In the genomic region with DNA sequence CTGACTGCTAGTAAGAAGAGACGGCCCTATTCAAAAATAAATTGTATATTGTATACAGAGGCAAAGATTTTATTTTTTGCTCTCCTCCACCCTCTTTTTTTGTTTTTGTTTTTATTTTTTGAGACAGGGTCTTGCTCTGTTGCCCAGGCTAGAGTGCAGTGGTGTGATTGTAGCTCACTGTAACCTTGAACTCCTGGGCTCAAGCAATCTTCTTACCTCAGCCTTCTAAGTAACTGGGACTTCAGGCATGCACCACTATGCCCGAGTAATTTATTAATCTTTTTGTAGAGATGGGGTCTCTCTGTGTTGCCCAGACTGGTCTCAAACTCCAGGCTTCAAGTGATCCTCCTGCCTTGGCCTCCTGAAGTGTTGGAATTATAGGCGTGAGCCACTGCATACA, we compare ENCODE assay signal across 19 cellular contexts.
"Had no signal": no experiment of that assay in that cellular context is flagged by ENCODE, and none has a peak within 500 bp of the region (broad histone marks: within the 10 kb centered on the region; RNA-seq: fewer than 3 reads in every experiment).

No MANE protein-coding gene starts in this region.

- H3K4me3 ChIP-seq: suprapubic skin had no signal

- H3K27me3 ChIP-seq: brain microvascular endothelial cell, foreskin keratinocyte, neutrophil, suprapubic skin had no signal

- DNase-seq: activated CD4-positive, alpha-beta T cell treated with anti-CD3 and anti-CD28 coated beads, Interleukin-2, amount 10 ng/mL, durations not matched to agents 7 days and 5 days; activated naive CD8-positive, alpha-beta T cell treated with anti-CD3 and anti-CD28 coated beads for 36 hours; amygdala; brain microvascular endothelial cell; cerebellar nuclear complex; effector memory CD4-positive, alpha-beta T cell; foreskin keratinocyte; kidney glomerular epithelial cell; right cardiac atrium; small intestine; stimulated activated CD4-positive, alpha-beta T cell treated with anti-CD3 and anti-CD28 coated beads, Interleukin-4, amount 100 ng/mL, for 24 hours; stimulated activated naive CD8-positive, alpha-beta T cell treated with anti-CD3 and anti-CD28 coated beads, Interleukin-15, Interleukin-2, amounts not matched to agents 100 U/mL and 50 U/mL, for 24 hours; SW 1271 had no signal

- ATAC-seq: foreskin keratinocyte; right cardiac atrium; stimulated activated naive CD8-positive, alpha-beta T cell treated with anti-CD3 and anti-CD28 coated beads, Interleukin-15, Interleukin-2, amounts not matched to agents 100 U/mL and 50 U/mL, for 24 hours had no signal

- H3K36me3 Mint-ChIP-seq: activated naive CD8-positive, alpha-beta T cell treated with anti-CD3 and anti-CD28 coated beads for 36 hours had no signal

- H3K27ac Mint-ChIP-seq: activated CD4-positive, alpha-beta T cell treated with anti-CD3 and anti-CD28 coated beads, Interleukin-2, amount 10 ng/mL, durations not matched to agents 7 days and 5 days; activated naive CD8-positive, alpha-beta T cell treated with anti-CD3 and anti-CD28 coated beads for 36 hours; activated T-helper 1 cell treated with anti-CD3 and anti-CD28 coated beads, Interleukin-12 subunit alpha, Interleukin-12 subunit beta, Interleukin-2, Interleukin-4 antibody, amounts not matched to agents 30 ng/mL and 10 ng/mL and 1 ng/mL, durations not matched to agents 14 hours and 24 hours and 36 hours; dendritic cell treated with granulocyte-macrophage colony-stimulating factor and Interleukin-4, amounts not matched to agents 40 ng/mL and 50 ng/mL, for 4 days; T-helper 2 cell treated with Interferon-gamma antibody and Interleukin-4, amounts not matched to agents 5 μg/mL and 100 μg/mL, for 36 hours had no signal

- H3K36me3 ChIP-seq: neutrophil had no signal

- H3K27ac ChIP-seq: brain microvascular endothelial cell, foreskin keratinocyte, neutrophil, suprapubic skin had no signal

- H3K9me3 ChIP-seq: neutrophil, suprapubic skin had no signal

- H3K4me3 Mint-ChIP-seq: activated CD4-positive, alpha-beta T cell treated with anti-CD3 and anti-CD28 coated beads, Interleukin-2, amount 10 ng/mL, durations not matched to agents 7 days and 5 days; activated naive CD8-positive, alpha-beta T cell treated with anti-CD3 and anti-CD28 coated beads for 36 hours; activated T-helper 1 cell treated with anti-CD3 and anti-CD28 coated beads, Interleukin-12 subunit alpha, Interleukin-12 subunit beta, Interleukin-2, Interleukin-4 antibody, amounts not matched to agents 30 ng/mL and 10 ng/mL and 1 ng/mL, durations not matched to agents 14 hours and 24 hours and 36 hours; dendritic cell treated with granulocyte-macrophage colony-stimulating factor and Interleukin-4, amounts not matched to agents 40 ng/mL and 50 ng/mL, for 4 days; T-helper 2 cell treated with Interferon-gamma antibody and Interleukin-4, amounts not matched to agents 5 μg/mL and 100 μg/mL, for 36 hours had no signal

- H3K4me1 ChIP-seq: foreskin keratinocyte, suprapubic skin had no signal

- H3K4me1 Mint-ChIP-seq: activated CD4-positive, alpha-beta T cell treated with anti-CD3 and anti-CD28 coated beads, Interleukin-2, amount 10 ng/mL, durations not matched to agents 7 days and 5 days; activated naive CD8-positive, alpha-beta T cell treated with anti-CD3 and anti-CD28 coated beads for 36 hours had no signal

- H3K27me3 Mint-ChIP-seq: dendritic cell treated with granulocyte-macrophage colony-stimulating factor and Interleukin-4, amounts not matched to agents 40 ng/mL and 50 ng/mL, for 4 days; type B pancreatic cell had no signal

- H3K9me3 Mint-ChIP-seq: activated CD4-positive, alpha-beta T cell treated with anti-CD3 and anti-CD28 coated beads, Interleukin-2, amount 10 ng/mL, durations not matched to agents 7 days and 5 days; activated naive CD8-positive, alpha-beta T cell treated with anti-CD3 and anti-CD28 coated beads for 36 hours; activated T-helper 1 cell treated with anti-CD3 and anti-CD28 coated beads, Interleukin-12 subunit alpha, Interleukin-12 subunit beta, Interleukin-2, Interleukin-4 antibody, amounts not matched to agents 30 ng/mL and 10 ng/mL and 1 ng/mL, durations not matched to agents 14 hours and 24 hours and 36 hours; dendritic cell treated with granulocyte-macrophage colony-stimulating factor and Interleukin-4, amounts not matched to agents 40 ng/mL and 50 ng/mL, for 4 days; T-helper 2 cell treated with Interferon-gamma antibody and Interleukin-4, amounts not matched to agents 5 μg/mL and 100 μg/mL, for 36 hours; type B pancreatic cell had no signal
